ENCODE assay signal across 16 cellular contexts in genomic region chr9:120538339-120538738, GRCh38. TPM values are rescaled to one million over a fixed set of nuclear protein-coding genes. Genes with fewer than 3 reads are reported as not detected.
DNase-seq lines count a peak whose midpoint lies in the region; ATAC-seq and TF ChIP-seq lines count a peak whose summit lies in the region.
"Had no signal": no experiment of that assay in that cellular context is flagged by ENCODE, and none has a peak within 500 bp of the region (broad histone marks: within the 10 kb centered on the region; RNA-seq: fewer than 3 reads in every experiment).

No MANE protein-coding gene starts in this region.

- H3K27ac ChIP-seq in liver (ENCODE audit: low read depth in 1 of 2, low read length in 2 of 2) = peak overlapping the region in 1 of 2 donors; percentile 24
- H3K27ac ChIP-seq: cardiac muscle cell, suprapubic skin had no signal

- H3K4me1 ChIP-seq in liver (ENCODE audit: control insufficient read depth in 4 of 4, insufficient read depth in 4 of 4, low read length in 3 of 4) = peaks cover 0 to 6% (median under 1%) of the 10 kb centered on the region in 4 donors

- H3K36me3 ChIP-seq in liver (ENCODE audit: control insufficient read depth in 4 of 4, insufficient read depth in 3 of 4, low read depth in 1 of 4, low read length in 3 of 4) = peaks cover 3 to 36% (median 17%) of the 10 kb centered on the region in 4 donors

- H3K9me3 ChIP-seq in liver (ENCODE audit: control insufficient read depth in 4 of 4, low read length in 3 of 4) = no peaks in the 10 kb centered on the region
- H3K9me3 ChIP-seq: suprapubic skin had no signal

- 53% methylated on average over 3 of the region's 3 CpGs for WGBS in liver

- ATAC-seq in HG02852 (IDR thresholded peaks at IDR 0.05; ENCODE audit: unreplicated experiment) = no peak

- H3K4me3 ChIP-seq in cardiac fibroblast (replicated peaks in 1 of 2; ENCODE audit: low read depth in 2 of 2, low read length in 2 of 2) = no peak overlapping the region
- no peak overlapping the region for H3K4me3 ChIP-seq in liver (ENCODE audit: low read depth in 1 of 3, low read length in 3 of 3)
- H3K4me3 ChIP-seq: cardiac muscle cell, suprapubic skin had no signal

- peak; percentile 39 to 41 for TF ChIP-seq RAD21 in liver (IDR thresholded peaks at IDR 0.05)

- CTCF ChIA-PET in HEK293T (lab: Yijun Ruan, JAX) = no interaction called here

- H3K9ac ChIP-seq in liver (ENCODE audit: low read depth in 1 of 2, low read length in 2 of 2) = no peak overlapping the region

- POLR2A ChIA-PET in HEK293T (lab: Yijun Ruan, JAX) = no interaction called here

- TF ChIP-seq CTCF in cardiac fibroblast (IDR thresholded peaks at IDR 0.05; ENCODE audit: low read depth, low read length) = no peak
- no peak for TF ChIP-seq CTCF in liver (IDR thresholded peaks at IDR 0.05; ENCODE audit: low read depth, low read length, missing input control)

- H3K27me3 ChIP-seq in liver (ENCODE audit: control insufficient read depth in 4 of 4, insufficient read depth in 4 of 4, low read length in 3 of 4) = no peaks in the 10 kb centered on the region
- H3K27me3 ChIP-seq: cardiac muscle cell, suprapubic skin had no signal

- peak; percentile 23 for DNase-seq in COLO829 (ENCODE audit: low spot score)
- peak; percentile 29 for DNase-seq in NCI-H69 (lab: John Stamatoyannopoulos, UW)
- peak; percentile 36 to 44 for DNase-seq in cardiac fibroblast (ENCODE audit: low read depth in 2 of 2)
- no peak for DNase-seq in activated CD4-positive, alpha-beta T cell treated with anti-CD3 and anti-CD28 coated beads, Interleukin-2, amount 50 U/mL, for 48 hours
- DNase-seq in middle frontal gyrus (ENCODE audit: extremely low spot score, low spot score) = no peak
- no peak for DNase-seq in HEK293T (ENCODE audit: extremely low spot score)
- DNase-seq: activated CD4-positive, alpha-beta T cell treated with anti-CD3 and anti-CD28 coated beads for 1 hour; activated CD8-positive, alpha-beta memory T cell treated with anti-CD3 and anti-CD28 coated beads, Interleukin-2, amount 50 U/mL, for 4 hours; GF-D8; NCI-H1694 treated with DMSO at 0.1 percent for 48 hours; NCI-H226; retina had no signal

TF ChIP-seq in liver, 16 proteins besides CTCF, POLR2A, EP300 and RAD21 (continues in another document):
- TF ChIP-seq MAX (IDR thresholded peaks at IDR 0.05) (peak; percentile 80), HNF4A (conservative IDR thresholded peaks at IDR 0.05) (peak; percentile 90 to 93), RXRA (IDR thresholded peaks at IDR 0.05) (peak; percentile 75 to 85), TAF1 (conservative IDR thresholded peaks at IDR 0.05) (no peak), FOXA2 (IDR thresholded peaks at IDR 0.05) (peak; percentile 81), ATF3 (IDR thresholded peaks at IDR 0.05) (no peak), ZBTB33 (IDR thresholded peaks at IDR 0.05) (peak; percentile 75), FOXA1 (IDR thresholded peaks at IDR 0.05) (peak; percentile 72), EGR1 (IDR thresholded peaks at IDR 0.05; ENCODE audit: low read depth in 2 of 2) (no peak), JUND (IDR thresholded peaks at IDR 0.05) (peak; percentile 50 to 52), SP1 (IDR thresholded peaks at IDR 0.05) (peak; percentile 59), NR2F2 (IDR thresholded peaks at IDR 0.05) (peak; percentile 34), YY1 (IDR thresholded peaks at IDR 0.05) (peak; percentile 44), HNF4G (IDR thresholded peaks at IDR 0.05) (peak; percentile 78)

TF ChIP-seq in HEK293T, 16 proteins besides CTCF, POLR2A, EP300 and RAD21:
- no peak for TF ChIP-seq NFRKB (IDR thresholded peaks at IDR 0.05)
- TF ChIP-seq FOXK2 (IDR thresholded peaks at IDR 0.05) = no peak
- TF ChIP-seq L3MBTL2 (conservative IDR thresholded peaks at IDR 0.05) = no peak
- no peak for TF ChIP-seq SP1 (IDR thresholded peaks at IDR 0.05)
- TF ChIP-seq ELF4 (IDR thresholded peaks at IDR 0.05) = no peak
- TF ChIP-seq SUZ12 (IDR thresholded peaks at IDR 0.05) = no peak
- no peak for TF ChIP-seq BHLHE40 (IDR thresholded peaks at IDR 0.05; ENCODE audit: borderline replicate concordance)
- TF ChIP-seq FOXM1 (IDR thresholded peaks at IDR 0.05; ENCODE audit: borderline replicate concordance) = no peak
- no peak for TF ChIP-seq LEF1 (IDR thresholded peaks at IDR 0.05; ENCODE audit: borderline replicate concordance)
- TF ChIP-seq FOXA1 (IDR thresholded peaks at IDR 0.05) = no peak
- TF ChIP-seq TARDBP (IDR thresholded peaks at IDR 0.05) = no peak
- no peak for TF ChIP-seq ARNT (IDR thresholded peaks at IDR 0.05)

RNA-seq across cellular contexts. Expression of gene CDK5RAP2, which starts 41.6 kb away (rescaled TPM):
- total RNA-seq in liver = 10 to 100 TPM; 29.3 to 38.9 TPM
- polyA plus RNA-seq in liver = 10 to 100 TPM; 11.7 to 14.1 TPM

Comparison
In these comparisons a context has a peak if more than half of its experiments do, and no peak if none do; other contexts are left out.
1. DNase-seq: peak in COLO829 (single experiment), NCI-H69 (single experiment) and cardiac fibroblast (2 of 2); none in activated CD4-positive, alpha-beta T cell treated with anti-CD3 and anti-CD28 coated beads, Interleukin-2, amount 50 U/mL, for 48 hours (0 of 2), middle frontal gyrus (single experiment) and HEK293T (single experiment).